16 cellular contexts compared by ENCODE assay signal in genomic region chr7:127404282-127405049, GRCh38. TPM values are rescaled to one million over a fixed set of nuclear protein-coding genes. Genes with fewer than 3 reads are reported as not detected.
A peak's percentile ranks its signal among the peaks of the same experiment; 100 is the strongest.
DNase-seq lines count a peak whose midpoint lies in the region; ATAC-seq, FAIRE-seq and TF ChIP-seq lines count a peak whose summit lies in the region.
"Had no signal": no experiment of that assay in that cellular context is flagged by ENCODE, and none has a peak within 500 bp of the region (broad histone marks: within the 10 kb centered on the region; RNA-seq: fewer than 3 reads in every experiment).

No MANE protein-coding gene starts in this region.

- TF ChIP-seq CTCF in A549 (IDR thresholded peaks at IDR 0.05) (no peak), tibial artery (IDR thresholded peaks at IDR 0.05) (no peak), coronary artery (IDR thresholded peaks at IDR 0.05) (no peak), Calu3 (IDR thresholded peaks at IDR 0.05; ENCODE audit: unreplicated experiment) (no peak)

- intact Hi-C loops in tibial artery (cut with DNase I; ENCODE audit: low total_unique reads) = no loop called here
- intact Hi-C loops in Calu3 (cut with micrococcal nuclease; ENCODE audit: unreplicated experiment) = no loop called here

- no peak overlapping the region for H3K4me2 ChIP-seq in A549

- 1% methylated on average over 3 of the region's 3 CpGs for WGBS in A549 (ENCODE audit: missing lambda C conversion rate)

- H3K4me1 Mint-ChIP-seq in Calu3 (ENCODE audit: low read depth, unreplicated experiment) = no peaks in the 10 kb centered on the region

- peak; percentile 28 for FAIRE-seq in A549 (lab: Jason Lieb, UNC)
- FAIRE-seq: keratinocyte had no signal

- TF ChIP-seq EP300 in A549 (IDR thresholded peaks at IDR 0.05) = no peak

- no peak for TF ChIP-seq POLR2A in A549 (IDR thresholded peaks at IDR 0.05; ENCODE audit: low read length)

- POLR2A ChIA-PET in A549 (lab: Yijun Ruan, JAX) = no interaction called here

- H3K27me3 ChIP-seq in tibial artery = peaks cover 0 to 12% of the 10 kb centered on the region in 2 donors

- no peaks in the 10 kb centered on the region for H3K4me1 ChIP-seq in A549
- H3K4me1 ChIP-seq in tibial artery = no peaks in the 10 kb centered on the region
- H3K4me1 ChIP-seq: gastrocnemius medialis had no signal

- no peaks in the 10 kb centered on the region for H3K9me3 Mint-ChIP-seq in Calu3 (ENCODE audit: low read depth, unreplicated experiment)
- H3K9me3 Mint-ChIP-seq: activated B cell treated with CpG ODN at 0.5 μM for 24 hours, naive B cell had no signal

- no TSS peak for BruUV-seq in Calu3 (replicated peaks; lab: Mats Ljungman, UMichigan)

- TF ChIP-seq RAD21 in A549 (conservative IDR thresholded peaks at IDR 0.05 in 1 of 2, IDR thresholded peaks at IDR 0.05 in 1 of 2) = no peak

- CTCF ChIA-PET in A549 (lab: Yijun Ruan, JAX) = interaction anchor here (0.8 kb wide), 1 partner anchor 22 kb away, joined by 4 read pairs; no protein-coding TSS in a partner anchor
- CTCF ChIA-PET in Calu3 (lab: Charles Lee) = no interaction called here

- H3K4me3 Mint-ChIP-seq in Calu3 (ENCODE audit: low read depth, unreplicated experiment) = no peak overlapping the region
- H3K4me3 Mint-ChIP-seq: activated B cell treated with CpG ODN at 0.5 μM for 24 hours, naive B cell had no signal

- H3K36me3 Mint-ChIP-seq in Calu3 (ENCODE audit: insufficient read depth, unreplicated experiment) = no peaks in the 10 kb centered on the region
- H3K36me3 Mint-ChIP-seq: naive B cell had no signal

- no peak overlapping the region for H3K27ac Mint-ChIP-seq in Calu3 (ENCODE audit: unreplicated experiment)
- H3K27ac Mint-ChIP-seq: activated B cell treated with CpG ODN at 0.5 μM for 24 hours, naive B cell had no signal

- DNase-seq in A549 (ENCODE audit: low read depth in 1 of 2, low spot score in 1 of 2) (no peak), tibial artery (no peak), NCI-H2029 treated with DMSO at 0.1 percent for 48 hours (lab: John Stamatoyannopoulos, UW) (no peak), coronary artery (ENCODE audit: low spot score) (no peak), Calu3 (no peak)
- DNase-seq: activated B cell treated with CpG ODN at 0.5 μM for 24 hours, amniotic stem cell, gastrocnemius medialis, MM.1S, naive B cell, NCI-H446, SHP77 had no signal

- no peaks in the 10 kb centered on the region for H3K36me3 ChIP-seq in tibial artery
- H3K36me3 ChIP-seq: gastrocnemius medialis had no signal

- no peak overlapping the region for H3K4me3 ChIP-seq in A549
- H3K4me3 ChIP-seq in tibial artery = no peak overlapping the region
- no peak overlapping the region for H3K4me3 ChIP-seq in coronary artery
- H3K4me3 ChIP-seq: gastrocnemius medialis had no signal

- H3K27ac ChIP-seq in A549 = no peak overlapping the region
- H3K27ac ChIP-seq in tibial artery = no peak overlapping the region
- H3K27ac ChIP-seq in coronary artery = no peak overlapping the region
- H3K27ac ChIP-seq: gastrocnemius medialis had no signal

- H3K9me3 ChIP-seq in A549 (no peaks in the 10 kb centered on the region), tibial artery (no peaks in the 10 kb centered on the region)
- H3K9me3 ChIP-seq: gastrocnemius medialis had no signal

- ATAC-seq in A549 = no peak
- peak; percentile 45 for ATAC-seq in GM18519 (IDR thresholded peaks at IDR 0.05; ENCODE audit: low FRiP score, unreplicated experiment)
- ATAC-seq in GM21723 (IDR thresholded peaks at IDR 0.05; ENCODE audit: unreplicated experiment) = peak; percentile 85
- ATAC-seq in HG03439 (IDR thresholded peaks at IDR 0.05; ENCODE audit: unreplicated experiment) = peak; percentile 64
- ATAC-seq: gastrocnemius medialis had no signal

- peaks cover 64% of the 10 kb centered on the region for H3K27me3 Mint-ChIP-seq in Calu3 (ENCODE audit: unreplicated experiment)

TF ChIP-seq in A549, 52 proteins besides CTCF, POLR2A, EP300 and RAD21:
- TF ChIP-seq, protein P1, sequence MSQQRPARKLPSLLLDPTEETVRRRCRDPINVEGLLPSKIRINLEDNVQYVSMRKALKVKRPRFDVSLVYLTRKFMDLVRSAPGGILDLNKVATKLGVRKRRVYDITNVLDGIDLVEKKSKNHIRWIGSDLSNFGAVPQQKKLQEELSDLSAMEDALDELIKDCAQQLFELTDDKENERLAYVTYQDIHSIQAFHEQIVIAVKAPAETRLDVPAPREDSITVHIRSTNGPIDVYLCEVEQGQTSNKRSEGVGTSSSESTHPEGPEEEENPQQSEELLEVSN (IDR thresholded peaks at IDR 0.05; ENCODE audit: borderline replicate concordance, low read depth) = no peak
- TF ChIP-seq NFE2L2 (conservative IDR thresholded peaks at IDR 0.05; ENCODE audit: low read length) = no peak
- no peak for TF ChIP-seq POLR2AphosphoS2 (conservative IDR thresholded peaks at IDR 0.05; ENCODE audit: low read length)
- TF ChIP-seq ZC3H11A (IDR thresholded peaks at IDR 0.05) = no peak
- no peak for TF ChIP-seq MAZ (IDR thresholded peaks at IDR 0.05; ENCODE audit: borderline replicate concordance, low read depth, low read length)
- no peak for TF ChIP-seq HOXB13 (CRISPR knock-in tag; IDR thresholded peaks at IDR 0.05; ENCODE audit: low read depth)
- TF ChIP-seq TP53 (CRISPR knock-in tag; IDR thresholded peaks at IDR 0.05) = no peak
- TF ChIP-seq CEBPB (IDR thresholded peaks at IDR 0.05) = no peak
- no peak for TF ChIP-seq HOXA7 (CRISPR knock-in tag; IDR thresholded peaks at IDR 0.05)
- no peak for TF ChIP-seq ZNF302 (CRISPR knock-in tag; IDR thresholded peaks at IDR 0.05)
- no peak for TF ChIP-seq GATA3 (IDR thresholded peaks at IDR 0.05; ENCODE audit: borderline replicate concordance)
- no peak for TF ChIP-seq RCOR1 (IDR thresholded peaks at IDR 0.05; ENCODE audit: low read depth, low read length)
- TF ChIP-seq SREBF2 (IDR thresholded peaks at IDR 0.05) = no peak
- no peak for TF ChIP-seq BHLHE40 (IDR thresholded peaks at IDR 0.05; ENCODE audit: low read depth, low read length)
- no peak for TF ChIP-seq CBX2 (IDR thresholded peaks at IDR 0.05; ENCODE audit: borderline replicate concordance, low read depth)

RNA-seq across cellular contexts. Expression of gene ZNF800, which starts 12.0 kb away (rescaled TPM):
- 17.2 and 17.8 TPM in 2 replicates for polyA plus RNA-seq in A549 (2011; rRNA removed)
- 2.9 and 3.6 TPM in 2 replicates for polyA plus RNA-seq in A549 (2012; cell fraction: cytosol; rRNA removed)
- 5.1 and 7.0 TPM in 2 replicates for polyA plus RNA-seq in A549 (2012; cell fraction: nucleus; rRNA removed)
- polyA plus RNA-seq in A549 (2017; fragmentation: RNase III; extraction: RNeasy Plus Mini Kit Qiagen cat#74134 plus additional on column Dnase treatment) = 8.7 to 10.2 TPM (median 9.0 TPM) in 3 replicates
- 13.6 and 15.3 TPM in 2 replicates for polyA minus RNA-seq in A549 (2011; rRNA and poly(A)+ RNA removed)
- 33.2 and 36.5 TPM in 2 replicates for total RNA-seq in Calu3 (2022)

Comparison
In these comparisons a context has a peak if more than half of its experiments do, and no peak if none do; other contexts are left out.
1. ATAC-seq: peak in GM18519 (single experiment), GM21723 (single experiment) and HG03439 (single experiment); none in A549 (0 of 2).